Comparison of ENCODE assay signal across 18 cellular contexts in the genomic region with DNA sequence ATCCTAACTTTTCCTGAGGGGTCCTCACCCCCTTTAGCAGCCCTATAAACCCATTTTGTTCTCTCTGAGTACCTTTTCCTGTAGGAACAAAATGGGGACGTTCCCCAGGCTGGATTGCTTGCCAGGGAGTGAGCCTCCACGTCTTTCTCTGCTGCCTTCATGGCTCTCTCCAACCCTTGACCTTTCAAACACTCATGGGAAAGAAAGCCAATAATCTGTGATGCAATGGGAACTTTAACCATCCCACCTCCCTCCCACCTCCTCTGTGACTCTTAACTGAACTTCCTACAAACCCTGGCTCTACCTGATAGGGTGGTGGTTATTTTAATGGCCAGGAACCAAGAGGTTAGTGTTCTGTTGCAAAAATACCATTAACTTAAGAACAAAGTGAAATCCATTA. TPM values are rescaled to one million over a fixed set of nuclear protein-coding genes. Genes with fewer than 3 reads are reported as not detected.
"Had no signal": no experiment of that assay in that cellular context is flagged by ENCODE, and none has a peak within 500 bp of the region (broad histone marks: within the 10 kb centered on the region; RNA-seq: fewer than 3 reads in every experiment).

No MANE protein-coding gene starts in this region.

- H3K4me1 Mint-ChIP-seq: activated naive CD4-positive, alpha-beta T cell treated with anti-CD3 and anti-CD28 coated beads, Interleukin-2, amount 10 ng/mL, durations not matched to agents 7 days and 5 days had no signal

- H3K9me3 Mint-ChIP-seq: activated CD4-positive, alpha-beta memory T cell treated with anti-CD3 and anti-CD28 coated beads for 36 hours; activated naive CD4-positive, alpha-beta T cell treated with anti-CD3 and anti-CD28 coated beads, Interleukin-2, amount 10 ng/mL, durations not matched to agents 7 days and 5 days; activated T-helper 2 cell treated with anti-CD3 and anti-CD28 coated beads, Interferon-gamma antibody, Interleukin-2, Interleukin-4, amounts not matched to agents 10 μg/mL and 5 μg/mL and 100 μg/mL, durations not matched to agents 14 hours and 24 hours and 36 hours had no signal

- H3K36me3 Mint-ChIP-seq: activated CD4-positive, alpha-beta memory T cell treated with anti-CD3 and anti-CD28 coated beads for 36 hours; activated CD8-positive, alpha-beta memory T cell treated with anti-CD3 and anti-CD28 coated beads, Interleukin-2, amount 10 ng/mL, durations not matched to agents 7 days and 5 days; activated naive CD4-positive, alpha-beta T cell treated with anti-CD3 and anti-CD28 coated beads, Interleukin-2, amount 10 ng/mL, durations not matched to agents 7 days and 5 days had no signal

- H3K4me3 Mint-ChIP-seq: activated CD4-positive, alpha-beta memory T cell treated with anti-CD3 and anti-CD28 coated beads for 36 hours; activated CD8-positive, alpha-beta memory T cell treated with anti-CD3 and anti-CD28 coated beads, Interleukin-2, amount 10 ng/mL, durations not matched to agents 7 days and 5 days; activated naive CD4-positive, alpha-beta T cell treated with anti-CD3 and anti-CD28 coated beads, Interleukin-2, amount 10 ng/mL, durations not matched to agents 7 days and 5 days had no signal

- DNase-seq: activated CD4-positive, alpha-beta memory T cell treated with anti-CD3 and anti-CD28 coated beads for 36 hours; activated CD4-positive, alpha-beta T cell treated with anti-CD3 and anti-CD28 coated beads for 1 hour; activated CD8-positive, alpha-beta memory T cell treated with anti-CD3 and anti-CD28 coated beads, Interleukin-2, amount 10 ng/mL, durations not matched to agents 7 days and 5 days; activated naive CD4-positive, alpha-beta T cell treated with anti-CD3 and anti-CD28 coated beads, Interleukin-2, amount 10 ng/mL, durations not matched to agents 7 days and 5 days; activated T-cell treated with anti-CD3 and anti-CD28 coated beads, Interleukin-2, amount 50 U/mL, for 1 hour; hippocampal formation; left ventricle myocardium superior; mesenchymal stem cell; ovary; stimulated activated CD4-positive, alpha-beta T cell treated with anti-CD3 and anti-CD28 coated beads, Interleukin-12 subunit alpha, Interleukin-12 subunit beta, amount 100 ng/mL, for 4 hours; stimulated activated CD4-positive, alpha-beta T cell treated with anti-CD3 and anti-CD28 coated beads, Interleukin-2, amount 100 ng/mL, for 24 hours; T-helper 1 cell; T1000; thyroid gland had no signal

- H3K27ac Mint-ChIP-seq: activated CD4-positive, alpha-beta memory T cell treated with anti-CD3 and anti-CD28 coated beads for 36 hours; activated CD8-positive, alpha-beta memory T cell treated with anti-CD3 and anti-CD28 coated beads, Interleukin-2, amount 10 ng/mL, durations not matched to agents 7 days and 5 days; activated naive CD4-positive, alpha-beta T cell treated with anti-CD3 and anti-CD28 coated beads, Interleukin-2, amount 10 ng/mL, durations not matched to agents 7 days and 5 days; activated T-helper 2 cell treated with anti-CD3 and anti-CD28 coated beads, Interferon-gamma antibody, Interleukin-2, Interleukin-4, amounts not matched to agents 10 μg/mL and 5 μg/mL and 100 μg/mL, durations not matched to agents 14 hours and 24 hours and 36 hours had no signal

RNA-seq across cellular contexts. Expression of a gene that starts 2.8 kb away (rescaled TPM):
- polyA plus RNA-seq: keratinocyte had no signal

RNA-seq across cellular contexts. Expression of a gene that starts 39.9 kb away (rescaled TPM):
- total RNA-seq: activated CD4-positive, alpha-beta memory T cell treated with anti-CD3 and anti-CD28 coated beads for 36 hours; activated CD8-positive, alpha-beta memory T cell treated with anti-CD3 and anti-CD28 coated beads, Interleukin-2, amount 10 ng/mL, durations not matched to agents 7 days and 5 days; activated T-helper 2 cell treated with anti-CD3 and anti-CD28 coated beads, Interferon-gamma antibody, Interleukin-2, Interleukin-4, amounts not matched to agents 10 μg/mL and 5 μg/mL and 100 μg/mL, durations not matched to agents 14 hours and 24 hours and 36 hours; cardiac septum; esophagus mucosa; left ventricle myocardium superior; ovary; thyroid gland had no signal
- polyA plus RNA-seq: keratinocyte, ovary had no signal
